Comparison of ENCODE assay signal across 19 cellular contexts in the genomic region with DNA sequence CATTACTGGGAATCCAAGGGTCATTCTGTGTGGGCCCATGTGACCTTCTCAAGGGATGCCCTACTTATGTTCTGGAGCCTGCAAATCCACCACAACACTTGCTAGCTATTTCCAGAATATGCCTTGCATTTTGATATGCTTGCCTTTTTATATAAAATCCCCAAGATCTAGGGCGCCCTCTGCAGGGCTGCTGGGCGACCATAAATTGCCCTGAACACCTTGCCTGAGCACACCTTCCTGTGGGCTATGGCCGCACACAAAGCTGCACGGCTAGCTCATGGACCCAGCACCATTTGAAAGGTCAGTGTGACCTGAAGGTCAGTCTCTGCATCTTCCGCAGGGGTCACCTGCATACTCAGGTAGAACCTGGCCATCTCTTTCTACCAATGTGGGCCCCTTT.
DNase-seq lines count a peak whose midpoint lies in the region.
"Had no signal": no experiment of that assay in that cellular context is flagged by ENCODE, and none has a peak within 500 bp of the region (broad histone marks: within the 10 kb centered on the region; RNA-seq: fewer than 3 reads in every experiment).

No MANE protein-coding gene starts in this region.

- in situ Hi-C loops in KBM-7 (cut with MboI; ENCODE audit: low pct_unique_long_range_greater_than_20kb, low sequenced_read_pairs) = no loop called here

- H3K36me3 Mint-ChIP-seq in activated CD4-positive, alpha-beta T cell treated with anti-CD3 and anti-CD28 coated beads, Interleukin-2, amount 10 ng/mL, durations not matched to agents 7 days and 5 days (ENCODE audit: low read depth) = no peaks in the 10 kb centered on the region
- H3K36me3 Mint-ChIP-seq: activated CD4-positive, alpha-beta memory T cell treated with anti-CD3 and anti-CD28 coated beads for 36 hours; activated naive CD4-positive, alpha-beta T cell treated with anti-CD3 and anti-CD28 coated beads, Interleukin-2, amount 50 U/mL, for 72 hours; CD4-positive, CD25-positive, alpha-beta regulatory T cell had no signal

- CTCF ChIA-PET in activated CD4-positive, alpha-beta T cell treated with anti-CD3 and anti-CD28 coated beads, Interleukin-2, amount 10 ng/mL, durations not matched to agents 7 days and 5 days (lab: Charles Lee) = no interaction called here

- no peak overlapping the region for H3K4ac ChIP-seq in mesendoderm (ENCODE audit: low read depth, low read length)

- no peak overlapping the region for H3K18ac ChIP-seq in mesendoderm (ENCODE audit: low read length)

- H3K9ac ChIP-seq in mesendoderm (ENCODE audit: low read length) = no peak overlapping the region

- H2AK5ac ChIP-seq in mesendoderm (ENCODE audit: low read length) = no peak overlapping the region

- H4K8ac ChIP-seq in mesendoderm (ENCODE audit: low read depth, low read length) = no peak overlapping the region

- no peak overlapping the region for H3K4me3 ChIP-seq in mesendoderm (ENCODE audit: low read length)
- H3K4me3 ChIP-seq: colonic mucosa had no signal

- H3K79me1 ChIP-seq in mesendoderm (ENCODE audit: low read length) = no peaks in the 10 kb centered on the region

- no peak overlapping the region for H3K27ac ChIP-seq in mesendoderm (ENCODE audit: low read depth, low read length)
- H3K27ac ChIP-seq: colonic mucosa had no signal

- DNase-seq in activated CD4-positive, alpha-beta T cell treated with anti-CD3 and anti-CD28 coated beads for 48 hours = peak; percentile 1
- DNase-seq in activated CD4-positive, alpha-beta T cell treated with anti-CD3 and anti-CD28 coated beads, Interleukin-2, amount 10 ng/mL, durations not matched to agents 7 days and 5 days = no peak
- DNase-seq in KBM-7 (peak; percentile 0), RPMI8226 (peak; percentile 42), mesendoderm (peak; percentile 5), NCI-H2107 (lab: John Stamatoyannopoulos, UW) (no peak), HuH-7 (ENCODE audit: low spot score) (no peak), D341Med (ENCODE audit: low spot score) (no peak)
- DNase-seq: activated CD4-positive, alpha-beta memory T cell treated with anti-CD3 and anti-CD28 coated beads for 36 hours; activated T-cell treated with anti-CD3 and anti-CD28 coated beads, Interleukin-2, amount 50 U/mL, for 1 hour; CD4-positive, CD25-positive, alpha-beta regulatory T cell; colonic mucosa; head of caudate nucleus; NCI-H1105 treated with DMSO at 0.1 percent for 48 hours; NCI-H2171; NCI-H774; occipital lobe; stimulated activated CD4-positive, alpha-beta T cell treated with anti-CD3 and anti-CD28 coated beads, Interleukin-12 subunit alpha, Interleukin-12 subunit beta, amount 100 ng/mL, for 4 hours had no signal

- H3K27me3 ChIP-seq in mesendoderm (ENCODE audit: insufficient read depth, low read length, poor library complexity) = no peaks in the 10 kb centered on the region
- H3K27me3 ChIP-seq: colonic mucosa had no signal

- H2BK15ac ChIP-seq in mesendoderm (replicated peaks; ENCODE audit: low read depth) = no peak overlapping the region

- H3K4me1 ChIP-seq in mesendoderm (ENCODE audit: control insufficient read depth, low read depth, low read length) = no peaks in the 10 kb centered on the region
- H3K4me1 ChIP-seq: colonic mucosa had no signal

- H3K27ac Mint-ChIP-seq in activated CD4-positive, alpha-beta T cell treated with anti-CD3 and anti-CD28 coated beads, Interleukin-2, amount 10 ng/mL, durations not matched to agents 7 days and 5 days = no peak overlapping the region
- H3K27ac Mint-ChIP-seq: activated CD4-positive, alpha-beta memory T cell treated with anti-CD3 and anti-CD28 coated beads for 36 hours; activated naive CD4-positive, alpha-beta T cell treated with anti-CD3 and anti-CD28 coated beads, Interleukin-2, amount 50 U/mL, for 72 hours; CD4-positive, CD25-positive, alpha-beta regulatory T cell had no signal

- no peak overlapping the region for H2BK5ac ChIP-seq in mesendoderm (ENCODE audit: low read length)

- whole genome bisulfite sequencing in mesendoderm (ENCODE audit: extremely low coverage, insufficient coverage, low lambda C conversion rate) = no CpG with 5 or more reads among the region's 5 CpGs

- H3K56ac ChIP-seq in mesendoderm (ENCODE audit: low read length) = no peak overlapping the region

- POLR2A ChIA-PET in activated CD4-positive, alpha-beta T cell treated with anti-CD3 and anti-CD28 coated beads, Interleukin-2, amount 10 ng/mL, durations not matched to agents 7 days and 5 days (lab: Charles Lee) = no interaction called here

- H3K79me2 ChIP-seq in mesendoderm (ENCODE audit: control insufficient read depth, insufficient read depth, low read length) = no peaks in the 10 kb centered on the region

- H3K27me3 Mint-ChIP-seq in activated CD4-positive, alpha-beta T cell treated with anti-CD3 and anti-CD28 coated beads, Interleukin-2, amount 10 ng/mL, durations not matched to agents 7 days and 5 days = no peaks in the 10 kb centered on the region
- H3K27me3 Mint-ChIP-seq: activated CD4-positive, alpha-beta memory T cell treated with anti-CD3 and anti-CD28 coated beads for 36 hours; CD4-positive, CD25-positive, alpha-beta regulatory T cell had no signal

- H3K4me1 Mint-ChIP-seq in activated CD4-positive, alpha-beta T cell treated with anti-CD3 and anti-CD28 coated beads, Interleukin-2, amount 10 ng/mL, durations not matched to agents 7 days and 5 days = no peaks in the 10 kb centered on the region
- H3K4me1 Mint-ChIP-seq: CD4-positive, CD25-positive, alpha-beta regulatory T cell had no signal

- no peak overlapping the region for H3K23ac ChIP-seq in mesendoderm (ENCODE audit: low read length)

- H3K36me3 ChIP-seq in mesendoderm (ENCODE audit: control insufficient read depth, insufficient read depth, low read length) = no peaks in the 10 kb centered on the region
- H3K36me3 ChIP-seq: colonic mucosa had no signal

- H4K5ac ChIP-seq in mesendoderm (ENCODE audit: low read length) = no peak overlapping the region

- no peak overlapping the region for H2BK120ac ChIP-seq in mesendoderm (ENCODE audit: low read depth, low read length)

- no peak overlapping the region for H3K4me3 Mint-ChIP-seq in activated CD4-positive, alpha-beta T cell treated with anti-CD3 and anti-CD28 coated beads, Interleukin-2, amount 10 ng/mL, durations not matched to agents 7 days and 5 days
- H3K4me3 Mint-ChIP-seq: activated CD4-positive, alpha-beta memory T cell treated with anti-CD3 and anti-CD28 coated beads for 36 hours; CD4-positive, CD25-positive, alpha-beta regulatory T cell had no signal

- no peak overlapping the region for H3K4me2 ChIP-seq in mesendoderm (ENCODE audit: low read length)

- no peaks in the 10 kb centered on the region for H3K9me3 Mint-ChIP-seq in activated CD4-positive, alpha-beta T cell treated with anti-CD3 and anti-CD28 coated beads, Interleukin-2, amount 10 ng/mL, durations not matched to agents 7 days and 5 days
- H3K9me3 Mint-ChIP-seq: activated CD4-positive, alpha-beta memory T cell treated with anti-CD3 and anti-CD28 coated beads for 36 hours; activated naive CD4-positive, alpha-beta T cell treated with anti-CD3 and anti-CD28 coated beads, Interleukin-2, amount 50 U/mL, for 72 hours had no signal

Comparison
In these comparisons a context has a peak if more than half of its experiments do, and no peak if none do; other contexts are left out.
1. DNase-seq: peak in activated CD4-positive, alpha-beta T cell treated with anti-CD3 and anti-CD28 coated beads for 48 hours (single experiment), KBM-7 (single experiment), RPMI8226 (single experiment) and mesendoderm (single experiment); none in activated CD4-positive, alpha-beta T cell treated with anti-CD3 and anti-CD28 coated beads, Interleukin-2, amount 10 ng/mL, durations not matched to agents 7 days and 5 days (single experiment), NCI-H2107 (single experiment), HuH-7 (single experiment) and D341Med (single experiment).